Comparison of ENCODE assay signal across 8 cellular contexts in genomic region chr22:41681616-41682015, GRCh38. TPM values are rescaled to one million over a fixed set of nuclear protein-coding genes. Genes with fewer than 3 reads are reported as not detected.
DNase-seq lines count a peak whose midpoint lies in the region; TF ChIP-seq lines count a peak whose summit lies in the region.

No MANE protein-coding gene starts in this region.

- H3K79me2 ChIP-seq in DOHH2 (ENCODE audit: control insufficient read depth, low read length), result peaks cover 100% of the 10 kb centered on the region
- H3K79me2 ChIP-seq in neural cell (replicated peaks; ENCODE audit: insufficient read depth, low read length), result peaks cover 22% of the 10 kb centered on the region

- H3K27me3 ChIP-seq in DOHH2 (ENCODE audit: control insufficient read depth, low read length) (no peaks in the 10 kb centered on the region), SJSA1 (replicated peaks) (no peaks in the 10 kb centered on the region), neural cell (ENCODE audit: insufficient read depth, low read depth, low read length) (no peaks in the 10 kb centered on the region)

- H3K27ac ChIP-seq in DOHH2 (ENCODE audit: low read depth, low read length) (peak overlapping the region; percentile 68), SJSA1 (no peak overlapping the region; the same call in 1 of the 2 replicates), neural cell (ENCODE audit: low read length) (peak overlapping the region; percentile 89)

- H4K20me1 ChIP-seq in DOHH2 (ENCODE audit: control insufficient read depth, insufficient read depth, low read depth, low read length) (peaks cover 20% of the 10 kb centered on the region), neural cell (ENCODE audit: insufficient read depth) (no peaks in the 10 kb centered on the region)

- H3F3A ChIP-seq in DOHH2 (ENCODE audit: control insufficient read depth, insufficient read depth), result peaks cover 21% of the 10 kb centered on the region
- no peaks in the 10 kb centered on the region for H3F3A ChIP-seq in neural cell (ENCODE audit: insufficient read depth, low read length, poor library complexity, severe bottlenecking)

- H3K4me1 Mint-ChIP-seq in endothelial cell (ENCODE audit: unreplicated experiment), result peaks cover 3% of the 10 kb centered on the region

- no peak for DNase-seq in SJSA1 (ENCODE audit: low read depth in 1 of 2, low spot score in 2 of 2)
- DNase-seq in endothelial cell (ENCODE audit: low spot score), result no peak
- no peak for DNase-seq in SKM-1 treated with dmso at 0.1 percent for 144 hours (lab: John Stamatoyannopoulos, UW; ENCODE audit: unreplicated experiment)
- DNase-seq in stimulated activated CD8-positive, alpha-beta memory T cell treated with anti-CD3 and anti-CD28 coated beads, Interleukin-4, amount 100 ng/mL, for 48 hours, result no peak
- no peak for DNase-seq in iPS-NIHi7 (ENCODE audit: extremely low spot score)
- no peak for DNase-seq in hippocampal formation (lab: John Stamatoyannopoulos, UW)

- H3K36me3 ChIP-seq in DOHH2 (ENCODE audit: control insufficient read depth, low read length) (peaks cover 59% of the 10 kb centered on the region), SJSA1 (peaks cover 64% of the 10 kb centered on the region), neural cell (ENCODE audit: insufficient read depth, low read length) (no peaks in the 10 kb centered on the region)

- H3K4me3 Mint-ChIP-seq in endothelial cell (ENCODE audit: unreplicated experiment), result peak overlapping the region; percentile 98

- TF ChIP-seq CTCF in DOHH2 (IDR thresholded peaks at IDR 0.05; ENCODE audit: low read depth, low read length, poor library complexity, severe bottlenecking) (peak; percentile 21), endothelial cell (IDR thresholded peaks at IDR 0.05; ENCODE audit: unreplicated experiment) (no peak), neural cell (IDR thresholded peaks at IDR 0.05; ENCODE audit: poor library complexity, severe bottlenecking) (no peak)

- peaks cover 4% of the 10 kb centered on the region for H3K27me3 Mint-ChIP-seq in endothelial cell (ENCODE audit: unreplicated experiment)

- H2AFZ ChIP-seq in neural cell (ENCODE audit: low read depth, low read length), result no peak overlapping the region

- no peak for TF ChIP-seq RAD21 in neural cell (conservative IDR thresholded peaks at IDR 0.05)

- peak overlapping the region; percentile 100 for H3K4me3 ChIP-seq in DOHH2 (ENCODE audit: low read length)
- peak overlapping the region; percentile 51 for H3K4me3 ChIP-seq in SJSA1
- peak overlapping the region; percentile 79 for H3K4me3 ChIP-seq in neural cell (ENCODE audit: low read length)

- H3K27ac Mint-ChIP-seq in endothelial cell (ENCODE audit: unreplicated experiment), result no peak overlapping the region

- H3K9me3 Mint-ChIP-seq in endothelial cell (ENCODE audit: unreplicated experiment), result no peaks in the 10 kb centered on the region

- H3K9me2 ChIP-seq in DOHH2 (replicated peaks; ENCODE audit: control insufficient read depth, low read length) (no peaks in the 10 kb centered on the region), neural cell (ENCODE audit: insufficient read depth, low read length) (no peaks in the 10 kb centered on the region)

- peaks cover 9% of the 10 kb centered on the region for H3K36me3 Mint-ChIP-seq in endothelial cell (ENCODE audit: low read depth, unreplicated experiment)

- H3K4me1 ChIP-seq in DOHH2 (ENCODE audit: control insufficient read depth, low read length), result peaks cover 39% of the 10 kb centered on the region
- H3K4me1 ChIP-seq in SJSA1 (replicated peaks), result peaks cover 24% of the 10 kb centered on the region

- H3K4me2 ChIP-seq in DOHH2 (ENCODE audit: low read length), result peak overlapping the region; percentile 80
- H3K4me2 ChIP-seq in neural cell (ENCODE audit: low read length), result peak overlapping the region; percentile 44

- peak overlapping the region; percentile 76 for H3K9ac ChIP-seq in neural cell (ENCODE audit: low read length)

- H3K9me3 ChIP-seq in DOHH2 (ENCODE audit: control insufficient read depth, insufficient read depth, low read length) (no peaks in the 10 kb centered on the region), SJSA1 (replicated peaks) (no peaks in the 10 kb centered on the region), neural cell (ENCODE audit: low read length) (no peaks in the 10 kb centered on the region)

- TF ChIP-seq EP300 in neural cell (conservative IDR thresholded peaks at IDR 0.05; ENCODE audit: poor library complexity, severe bottlenecking), result no peak

TF ChIP-seq in neural cell, 6 proteins besides CTCF, POLR2A, EP300 and RAD21:
- TF ChIP-seq TAF1 (IDR thresholded peaks at IDR 0.05; ENCODE audit: low read depth) (no peak), POLR2AphosphoS5 (IDR thresholded peaks at IDR 0.05) (no peak), MXI1 (conservative IDR thresholded peaks at IDR 0.05; ENCODE audit: poor library complexity, severe bottlenecking) (no peak), SMC3 (conservative IDR thresholded peaks at IDR 0.05; ENCODE audit: poor library complexity) (no peak), EZH2 (IDR thresholded peaks at IDR 0.05; ENCODE audit: borderline replicate concordance, insufficient read depth, low read length, poor library complexity, severe bottlenecking) (no peak)
- TF ChIP-seq, protein P1, sequence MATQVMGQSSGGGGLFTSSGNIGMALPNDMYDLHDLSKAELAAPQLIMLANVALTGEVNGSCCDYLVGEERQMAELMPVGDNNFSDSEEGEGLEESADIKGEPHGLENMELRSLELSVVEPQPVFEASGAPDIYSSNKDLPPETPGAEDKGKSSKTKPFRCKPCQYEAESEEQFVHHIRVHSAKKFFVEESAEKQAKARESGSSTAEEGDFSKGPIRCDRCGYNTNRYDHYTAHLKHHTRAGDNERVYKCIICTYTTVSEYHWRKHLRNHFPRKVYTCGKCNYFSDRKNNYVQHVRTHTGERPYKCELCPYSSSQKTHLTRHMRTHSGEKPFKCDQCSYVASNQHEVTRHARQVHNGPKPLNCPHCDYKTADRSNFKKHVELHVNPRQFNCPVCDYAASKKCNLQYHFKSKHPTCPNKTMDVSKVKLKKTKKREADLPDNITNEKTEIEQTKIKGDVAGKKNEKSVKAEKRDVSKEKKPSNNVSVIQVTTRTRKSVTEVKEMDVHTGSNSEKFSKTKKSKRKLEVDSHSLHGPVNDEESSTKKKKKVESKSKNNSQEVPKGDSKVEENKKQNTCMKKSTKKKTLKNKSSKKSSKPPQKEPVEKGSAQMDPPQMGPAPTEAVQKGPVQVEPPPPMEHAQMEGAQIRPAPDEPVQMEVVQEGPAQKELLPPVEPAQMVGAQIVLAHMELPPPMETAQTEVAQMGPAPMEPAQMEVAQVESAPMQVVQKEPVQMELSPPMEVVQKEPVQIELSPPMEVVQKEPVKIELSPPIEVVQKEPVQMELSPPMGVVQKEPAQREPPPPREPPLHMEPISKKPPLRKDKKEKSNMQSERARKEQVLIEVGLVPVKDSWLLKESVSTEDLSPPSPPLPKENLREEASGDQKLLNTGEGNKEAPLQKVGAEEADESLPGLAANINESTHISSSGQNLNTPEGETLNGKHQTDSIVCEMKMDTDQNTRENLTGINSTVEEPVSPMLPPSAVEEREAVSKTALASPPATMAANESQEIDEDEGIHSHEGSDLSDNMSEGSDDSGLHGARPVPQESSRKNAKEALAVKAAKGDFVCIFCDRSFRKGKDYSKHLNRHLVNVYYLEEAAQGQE (IDR thresholded peaks at IDR 0.05; ENCODE audit: borderline replicate concordance), result no peak
TF ChIP-seq in neural cell: peak in this region for 0.

RNA-seq across cellular contexts. Expression of gene SNU13, which starts 7.1 kb away (rescaled TPM):
- 109 and 179 TPM in 2 replicates for total RNA-seq in SJSA1 (2014; rRNA removed; shearing (Covaris generic))
- 133 TPM for total RNA-seq in endothelial cell (ENCODE audit: unreplicated experiment)
- polyA plus RNA-seq in neural cell, result 192 and 203 TPM in 2 replicates
- polyA minus RNA-seq in neural cell, result 81.3 and 95.5 TPM in 2 replicates

RNA-seq across cellular contexts. Expression of gene MEI1, which starts 17.7 kb away (rescaled TPM):
- total RNA-seq in SJSA1 (2014; rRNA removed; shearing (Covaris generic)), result 0.08 TPM in 1 of 2 replicates, not detected in the other
- 0.38 TPM for total RNA-seq in endothelial cell (ENCODE audit: unreplicated experiment)
- 0.34 TPM in 1 of 2 replicates, not detected in the other for polyA plus RNA-seq in neural cell
- polyA minus RNA-seq in neural cell, result not detected in 2 replicates
